Comparison of ENCODE assay signal across 13 cellular contexts in genomic region chr2:174600349-174600748, GRCh38. TPM values are rescaled to one million over a fixed set of nuclear protein-coding genes. Genes with fewer than 3 reads are reported as not detected.
DNase-seq lines count a peak whose midpoint lies in the region; ATAC-seq, FAIRE-seq and TF ChIP-seq lines count a peak whose summit lies in the region.
"Had no signal": no experiment of that assay in that cellular context is flagged by ENCODE, and none has a peak within 500 bp of the region (broad histone marks: within the 10 kb centered on the region; RNA-seq: fewer than 3 reads in every experiment).

No MANE protein-coding gene starts in this region.

- intact Hi-C loops in activated CD4-positive, alpha-beta T cell treated with anti-CD3 and anti-CD28 coated beads, Interleukin-2, amount 10 ng/mL, durations not matched to agents 24 days and 14 days (cut with micrococcal nuclease) = loop anchor here (10.0 kb wide), 1 partner anchor 234 kb away; no protein-coding TSS in a partner anchor
- intact Hi-C loops in K562 (cut with micrococcal nuclease) = no loop called here

- no TSS peak for BruUV-seq in K562 (replicated peaks; lab: Mats Ljungman, UMichigan)

- TF ChIP-seq RAD21 in K562 (CRISPR knock-in tag; conservative IDR thresholded peaks at IDR 0.05 in 1 of 2, IDR thresholded peaks at IDR 0.05 in 1 of 2) = no peak

- no peak for TF ChIP-seq EP300 in K562 (IDR thresholded peaks at IDR 0.05; ENCODE audit: low read length)

- H3K9me3 Mint-ChIP-seq in activated CD4-positive, alpha-beta T cell treated with anti-CD3 and anti-CD28 coated beads, Interleukin-2, amount 10 ng/mL, durations not matched to agents 24 days and 14 days = no peaks in the 10 kb centered on the region
- H3K9me3 Mint-ChIP-seq: brain had no signal

- TF ChIP-seq CTCF in K562 (IDR thresholded peaks at IDR 0.05 in 2 of 3, conservative IDR thresholded peaks at IDR 0.05 in 1 of 3; ENCODE audit: insufficient read depth in 2 of 3, low read depth in 1 of 3, low read length in 3 of 3) = no peak

- H2AFZ ChIP-seq in K562 (ENCODE audit: low read depth, low read length) = no peak overlapping the region

- WGBS in K562 (ENCODE audit: insufficient coverage, low coverage, missing lambda C conversion rate) = 23% methylated on average over 4 of the region's 4 CpGs

- FAIRE-seq in K562 (lab: Jason Lieb, UNC) = no peak
- FAIRE-seq: A549, frontal cortex had no signal

- H3K4me2 ChIP-seq in K562 (ENCODE audit: insufficient read depth, low read length) = no peak overlapping the region
- H3K4me2 ChIP-seq: A549 had no signal

- no peaks in the 10 kb centered on the region; a peak in 2 of 5 replicates for H3K27me3 ChIP-seq in K562 (ENCODE audit: control insufficient read depth in 2 of 2, insufficient read depth in 2 of 2, low read length in 2 of 2)

- H3K4me3 Mint-ChIP-seq in activated CD4-positive, alpha-beta T cell treated with anti-CD3 and anti-CD28 coated beads, Interleukin-2, amount 10 ng/mL, durations not matched to agents 24 days and 14 days = peak overlapping the region; percentile 45
- H3K4me3 Mint-ChIP-seq: brain, nephron had no signal

- H3K79me2 ChIP-seq in K562 (ENCODE audit: control insufficient read depth, insufficient read depth, low read length) = no peaks in the 10 kb centered on the region

- in situ Hi-C loops in K562 (cut with MboI) = no loop called here

- peak overlapping the region; percentile 94 for H3K27ac Mint-ChIP-seq in activated CD4-positive, alpha-beta T cell treated with anti-CD3 and anti-CD28 coated beads, Interleukin-2, amount 10 ng/mL, durations not matched to agents 24 days and 14 days
- H3K27ac Mint-ChIP-seq: brain, nephron had no signal

- TF ChIP-seq POLR2A in K562 (conservative IDR thresholded peaks at IDR 0.05) = no peak

- H3K4me1 ChIP-seq in K562 (replicated peaks in 1 of 2; ENCODE audit: control insufficient read depth in 2 of 2, insufficient read depth in 2 of 2, low read length in 2 of 2) = no peaks in the 10 kb centered on the region; a peak in 1 of 5 replicates

- H3K36me3 Mint-ChIP-seq in activated CD4-positive, alpha-beta T cell treated with anti-CD3 and anti-CD28 coated beads, Interleukin-2, amount 10 ng/mL, durations not matched to agents 24 days and 14 days (ENCODE audit: low read depth) = peaks cover 31% of the 10 kb centered on the region
- H3K36me3 Mint-ChIP-seq: brain had no signal

- no peaks in the 10 kb centered on the region for H3K9me1 ChIP-seq in K562 (ENCODE audit: control insufficient read depth, insufficient read depth, low read length)

- H3K4me1 Mint-ChIP-seq in activated CD4-positive, alpha-beta T cell treated with anti-CD3 and anti-CD28 coated beads, Interleukin-2, amount 10 ng/mL, durations not matched to agents 24 days and 14 days = peaks cover 59% of the 10 kb centered on the region

- CTCF ChIA-PET in K562 (lab: Yijun Ruan, JAX; ENCODE audit: low intra/inter-chr PET ratio) = no interaction called here

- no peak overlapping the region for H3K9ac ChIP-seq in K562 (ENCODE audit: insufficient read depth in 1 of 2, low read depth in 2 of 2, low read length in 2 of 2)

- POLR2A ChIA-PET in K562 (lab: Yijun Ruan, JAX) = interaction anchor here (0.7 to 1.0 kb wide), 2 partner anchors 13 to 996 kb away, joined by 4 read pairs; no protein-coding TSS in a partner anchor

- H3K9me3 ChIP-seq in K562 (replicated peaks; ENCODE audit: control insufficient read depth, insufficient read depth, low read depth, low read length) = no peaks in the 10 kb centered on the region
- H3K9me3 ChIP-seq: A549 had no signal

- ATAC-seq in HG03060 (IDR thresholded peaks at IDR 0.05; ENCODE audit: low read depth, unreplicated experiment) (peak; percentile 25), K562 (no peak)
- ATAC-seq in stimulated activated naive CD8-positive, alpha-beta T cell treated with anti-CD3 and anti-CD28 coated beads, Interleukin-15, Interleukin-2, amounts not matched to agents 100 U/mL and 50 U/mL, for 24 hours = peak; percentile 31
- ATAC-seq: A549 had no signal

- no peaks in the 10 kb centered on the region for H3K36me3 ChIP-seq in K562 (ENCODE audit: control insufficient read depth, insufficient read depth, low read length)

- no peak overlapping the region for H3K4me3 ChIP-seq in K562
- H3K4me3 ChIP-seq: A549 had no signal

- no peak for DNase-seq in activated CD4-positive, alpha-beta T cell treated with anti-CD3 and anti-CD28 coated beads, Interleukin-2, amount 10 ng/mL, durations not matched to agents 24 days and 14 days
- DNase-seq in activated CD4-positive, alpha-beta T cell treated with anti-CD3 and anti-CD28 coated beads for 48 hours = no peak
- DNase-seq in K562 (ENCODE audit: extremely low read depth in 1 of 4, low spot score in 3 of 4) = no peak
- no peak for DNase-seq in stimulated activated naive CD8-positive, alpha-beta T cell treated with anti-CD3 and anti-CD28 coated beads, Interleukin-15, Interleukin-2, amounts not matched to agents 100 U/mL and 50 U/mL, for 24 hours
- no peak for DNase-seq in HuH-7.5 (ENCODE audit: low spot score)
- no peak for DNase-seq in stimulated activated CD4-positive, alpha-beta T cell treated with anti-CD3 and anti-CD28 coated beads, Interleukin-12 subunit alpha, Interleukin-12 subunit beta, amount 100 ng/mL, for 4 hours
- DNase-seq in NCI-H226 = no peak
- DNase-seq: NCI-H748 treated with DMSO at 0.1 percent for 48 hours had no signal

- no peak overlapping the region for H3K27ac ChIP-seq in K562 (ENCODE audit: extremely low read depth, low read depth, low read length)
- H3K27ac ChIP-seq: A549 had no signal

- H4K20me1 ChIP-seq in K562 (replicated peaks; ENCODE audit: control insufficient read depth, insufficient read depth, low read length) = no peaks in the 10 kb centered on the region

- no peaks in the 10 kb centered on the region for H3K27me3 Mint-ChIP-seq in activated CD4-positive, alpha-beta T cell treated with anti-CD3 and anti-CD28 coated beads, Interleukin-2, amount 10 ng/mL, durations not matched to agents 24 days and 14 days
- H3K27me3 Mint-ChIP-seq: brain had no signal

TF ChIP-seq in K562, 482 proteins besides CTCF, POLR2A, EP300 and RAD21:
- TF ChIP-seq ZNF316 (IDR thresholded peaks at IDR 0.05) = 0 out of 2 replicates have a peak, but pooled peaks have one; percentile 10
- TF ChIP-seq ADNP (tag; IDR thresholded peaks at IDR 0.05) = no peak
- TF ChIP-seq ZNF707 (CRISPR knock-in tag; conservative IDR thresholded peaks at IDR 0.05) = no peak
TF ChIP-seq in K562: peak in this region for 1.

RNA-seq across cellular contexts. Expression of gene WIPF1, which starts 2.7 kb away (rescaled TPM):
- total RNA-seq in activated CD4-positive, alpha-beta T cell treated with anti-CD3 and anti-CD28 coated beads, Interleukin-2, amount 10 ng/mL, durations not matched to agents 24 days and 14 days = 280 and 287 TPM in 2 replicates
- total RNA-seq in K562 (2011; cell fraction: chromatin; rRNA removed; ENCODE audit: low replicate concordance) = 1.3 and 2.3 TPM in 2 replicates
- 0.33 and 0.39 TPM in 2 replicates for total RNA-seq in K562 (2011; cell fraction: nucleolus; rRNA removed)
- 0.95 and 1.4 TPM in 2 replicates for total RNA-seq in K562 (2011; cell fraction: nucleoplasm; rRNA removed)
- total RNA-seq in K562 (2014; rRNA removed) (0.49 and 2.4 TPM in 2 replicates), K562 (2014; rRNA removed; fragmentation: Illumina TruSeq; extraction: Trizol) (2.4 TPM in 2 replicates), K562 (2015; rRNA removed; fragmentation: Illumina TruSeq; extraction: Trizol) (4.9 and 5.8 TPM in 2 replicates), K562 (2021) (3.8 and 4.9 TPM in 2 replicates)
- polyA plus RNA-seq in K562 (2011; rRNA removed) (0.54 and 3.7 TPM in 2 replicates), K562 (2014; fragmentation: Illumina TruSeq; extraction: Trizol) (3.0 and 3.6 TPM in 2 replicates), K562 (2014; fragmentation: Nextera tagmentation; extraction: Ambion mirVana) (under 1 TPM; 0.61 to 0.92 TPM), K562 (2014; rRNA removed) (1.8 and 2.5 TPM in 2 replicates)
- polyA plus RNA-seq in K562 (2011; cell fraction: cytosol; rRNA removed) = 0.42 and 2.4 TPM in 2 replicates
- polyA plus RNA-seq in K562 (2011; cell fraction: nucleus; rRNA removed) = 0.75 and 3.5 TPM in 2 replicates
- 6.6 and 14.1 TPM in 2 replicates for polyA plus RNA-seq in K562 (2012)
- 0.32 and 4.6 TPM in 2 replicates for polyA minus RNA-seq in K562 (2011; rRNA and poly(A)+ RNA removed)
- polyA minus RNA-seq in K562 (2011; cell fraction: cytosol; rRNA and poly(A)+ RNA removed) = 0.48 and 2.4 TPM in 2 replicates
- polyA minus RNA-seq in K562 (2011; cell fraction: nucleus; rRNA and poly(A)+ RNA removed) = 0.27 and 5.9 TPM in 2 replicates

Comparison
In these comparisons a context has a peak if more than half of its experiments do, and no peak if none do; other contexts are left out.
1. RNA of gene WIPF1, which starts 2.7 kb away (total RNA-seq): 280 to 287 TPM in activated CD4-positive, alpha-beta T cell treated with anti-CD3 and anti-CD28 coated beads, Interleukin-2, amount 10 ng/mL, durations not matched to agents 24 days and 14 days; 0.33 to 5.8 TPM in K562; every median in the first group is over 10 times any median in the second.